1 cellular context compared by ENCODE assay signal in genomic region chr4:89754531-89754930, GRCh38.
TF ChIP-seq lines count a peak whose summit lies in the region.

No MANE protein-coding gene starts in this region.

TF ChIP-seq in HCT116, 20 proteins besides CTCF, POLR2A, EP300 and RAD21 (continued from another document):
- TF ChIP-seq SP1 (IDR thresholded peaks at IDR 0.05; ENCODE audit: low read depth) (no peak), ZNF274 (IDR thresholded peaks at IDR 0.05; ENCODE audit: low read depth, low read length) (no peak), FOSL1 (IDR thresholded peaks at IDR 0.05; ENCODE audit: low read depth) (no peak), EGR1 (IDR thresholded peaks at IDR 0.05; ENCODE audit: low read depth) (no peak), YY1 (IDR thresholded peaks at IDR 0.05; ENCODE audit: extremely low read depth, insufficient replicate concordance, low read depth, low read length) (no peak)
